Comparison of ENCODE assay signal across 8 cellular contexts in the genomic region with DNA sequence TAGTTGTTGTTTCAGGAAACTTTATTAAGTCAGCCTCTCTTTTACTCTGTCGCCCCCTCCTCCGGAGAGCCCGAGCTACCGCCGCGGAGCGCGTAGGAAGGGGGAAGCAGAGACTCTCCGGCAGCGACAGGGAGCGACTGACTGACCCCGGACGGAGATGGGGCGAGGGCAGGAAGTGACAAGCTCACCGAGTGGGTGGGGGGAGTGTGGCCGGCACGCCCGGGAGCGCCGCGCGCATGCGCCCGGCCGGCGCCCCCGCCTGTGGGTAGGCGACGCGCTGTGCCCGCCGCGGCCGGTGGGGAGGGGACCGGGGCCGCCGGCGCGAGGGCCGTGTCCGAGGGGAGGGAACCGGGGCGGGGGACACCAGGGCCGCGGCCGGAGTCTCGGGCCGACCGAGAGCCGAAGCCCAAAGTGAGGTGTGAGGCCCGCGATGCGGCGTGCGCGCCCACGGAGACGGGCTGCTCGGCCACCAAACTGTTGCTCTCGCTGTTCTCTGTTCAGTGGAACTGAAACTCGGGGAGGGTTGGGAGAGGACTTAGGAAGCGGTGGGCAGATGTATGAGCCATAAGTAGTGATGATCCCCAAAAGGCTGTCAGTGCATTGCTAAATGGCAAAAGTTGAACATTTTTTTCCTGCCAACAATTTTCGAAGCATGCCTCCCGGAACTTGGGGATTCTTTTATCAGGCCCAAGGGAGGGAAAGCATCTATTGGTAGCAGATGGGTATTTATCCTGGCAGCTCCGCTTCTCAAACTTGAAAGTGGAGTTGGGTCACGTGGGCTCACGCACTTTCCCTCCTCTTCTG. TPM values are rescaled to one million over a fixed set of nuclear protein-coding genes. Genes with fewer than 3 reads are reported as not detected.
A peak's percentile ranks its signal among the peaks of the same experiment; 100 is the strongest.
DNase-seq lines count a peak whose midpoint lies in the region; ATAC-seq and TF ChIP-seq lines count a peak whose summit lies in the region.

A gene with protein sequence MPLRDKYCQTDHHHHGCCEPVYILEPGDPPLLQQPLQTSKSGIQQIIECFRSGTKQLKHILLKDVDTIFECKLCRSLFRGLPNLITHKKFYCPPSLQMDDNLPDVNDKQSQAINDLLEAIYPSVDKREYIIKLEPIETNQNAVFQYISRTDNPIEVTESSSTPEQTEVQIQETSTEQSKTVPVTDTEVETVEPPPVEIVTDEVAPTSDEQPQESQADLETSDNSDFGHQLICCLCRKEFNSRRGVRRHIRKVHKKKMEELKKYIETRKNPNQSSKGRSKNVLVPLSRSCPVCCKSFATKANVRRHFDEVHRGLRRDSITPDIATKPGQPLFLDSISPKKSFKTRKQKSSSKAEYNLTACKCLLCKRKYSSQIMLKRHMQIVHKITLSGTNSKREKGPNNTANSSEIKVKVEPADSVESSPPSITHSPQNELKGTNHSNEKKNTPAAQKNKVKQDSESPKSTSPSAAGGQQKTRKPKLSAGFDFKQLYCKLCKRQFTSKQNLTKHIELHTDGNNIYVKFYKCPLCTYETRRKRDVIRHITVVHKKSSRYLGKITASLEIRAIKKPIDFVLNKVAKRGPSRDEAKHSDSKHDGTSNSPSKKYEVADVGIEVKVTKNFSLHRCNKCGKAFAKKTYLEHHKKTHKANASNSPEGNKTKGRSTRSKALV (minus strand): TSS at position 143 of the 804 bp plus-strand sequence. CDS start 1,151 bp downstream, outside the sequence.

- peak; percentile 86 for ATAC-seq in GM18873 (IDR thresholded peaks at IDR 0.05; ENCODE audit: low FRiP score, unreplicated experiment)
- peak; percentile 85 for ATAC-seq in HG03135 (IDR thresholded peaks at IDR 0.05; ENCODE audit: unreplicated experiment)
- ATAC-seq in activated B cell treated with CpG ODN at 0.5 μM for 24 hours (ENCODE audit: low read depth): peak; percentile 85

- H3K4me1 Mint-ChIP-seq in activated B cell treated with CpG ODN at 0.5 μM for 24 hours (peaks cover 60% of the 10 kb centered on the region), immature natural killer cell (peaks cover 54 to 60% of the 10 kb centered on the region in 2 donors)

- peaks cover 32% of the 10 kb centered on the region for H3K36me3 Mint-ChIP-seq in activated B cell treated with CpG ODN at 0.5 μM for 24 hours (ENCODE audit: low read depth)
- peaks cover 7 to 26% (median 15%) of the 10 kb centered on the region in 3 donors for H3K36me3 Mint-ChIP-seq in immature natural killer cell

- no peaks in the 10 kb centered on the region for H3K27me3 Mint-ChIP-seq in activated B cell treated with CpG ODN at 0.5 μM for 24 hours
- peaks cover 11 to 20% (median 18%) of the 10 kb centered on the region in 3 donors for H3K27me3 Mint-ChIP-seq in immature natural killer cell (ENCODE audit: low read depth in 3 of 3)

- peak within 1 kb of the TSS; percentile 94 to 99 (median 98) for H3K27ac ChIP-seq in spleen

- intact Hi-C loops in activated B cell treated with CpG ODN at 0.5 μM for 24 hours (cut with micrococcal nuclease) (loop anchor here (1.0 to 5.0 kb wide), 7 partner anchors 22 to 951 kb away; a partner anchor contains a TSS), spleen (cut with DNase I; ENCODE audit: low total_unique reads) (loop anchor here (10.0 kb wide), 1 partner anchor 192 kb away; a partner anchor contains a TSS)

- H3K4me1 ChIP-seq in spleen: peaks cover 22 to 64% (median 49%) of the 10 kb centered on the region in 6 donors

- no peaks in the 10 kb centered on the region for H3K27me3 ChIP-seq in spleen (replicated peaks in 1 of 7)

- H3K9me3 Mint-ChIP-seq in activated B cell treated with CpG ODN at 0.5 μM for 24 hours (peaks cover 5% of the 10 kb centered on the region), immature natural killer cell (no peaks in the 10 kb centered on the region)

- POLR2A ChIA-PET in AG04449 (lab: Yijun Ruan, JAX) (interaction anchor here (0.6 to 1.6 kb wide), 7 partner anchors 15 to 884 kb away, joined by 3 to 5 read pairs (median 3); a partner anchor contains a TSS), activated B cell treated with CpG ODN at 0.5 μM for 24 hours (lab: Charles Lee) (interaction anchor here (0.8 to 3.0 kb wide), 22 partner anchors 9 to 951 kb away, joined by 3 to 33 read pairs (median 5); a partner anchor contains a TSS)

- H3K4me3 Mint-ChIP-seq in activated B cell treated with CpG ODN at 0.5 μM for 24 hours: peak within 1 kb of the TSS; percentile 96
- H3K4me3 Mint-ChIP-seq in immature natural killer cell: peak within 1 kb of the TSS; percentile 95 to 100 (median 98)

- peak; percentile 24 for DNase-seq in AG04449 (ENCODE audit: low read depth, low spot score)
- peak; percentile 90 for DNase-seq in NCI-H345 (lab: John Stamatoyannopoulos, UW)
- peak; percentile 89 for DNase-seq in activated B cell treated with CpG ODN at 0.5 μM for 24 hours
- DNase-seq in cardiac fibroblast (ENCODE audit: low read depth in 2 of 2): peak; percentile 79 to 88
- peak; percentile 91 to 93 (median 92) for DNase-seq in immature natural killer cell
- peak; percentile 98 for DNase-seq in spleen

- TF ChIP-seq POLR2A in spleen (IDR thresholded peaks at IDR 0.05): peak in 2 of 3 donors; percentile 38 to 91

- WGBS in spleen, 5 donors: 0 to 1% (median 1%) methylated on average over 49 to 67 of the region's 67 CpGs

- peaks cover 0 to 28% (median 8%) of the 10 kb centered on the region in 6 donors for H3K36me3 ChIP-seq in spleen

- H3K4me3 ChIP-seq in AG04449 (ENCODE audit: low read depth, low read length) (peak within 1 kb of the TSS; percentile 79), cardiac fibroblast (replicated peaks in 1 of 2; ENCODE audit: low read depth in 2 of 2, low read length in 2 of 2) (peak within 1 kb of the TSS; percentile 70 to 88), spleen (peak within 1 kb of the TSS; percentile 62 to 99 (median 90))

- TF ChIP-seq CTCF in AG04449 (IDR thresholded peaks at IDR 0.05; ENCODE audit: insufficient read depth, low read length, missing control alignments) (no peak), activated B cell treated with CpG ODN at 0.5 μM for 24 hours (IDR thresholded peaks at IDR 0.05) (no peak), cardiac fibroblast (IDR thresholded peaks at IDR 0.05; ENCODE audit: low read depth, low read length) (no peak), spleen (IDR thresholded peaks at IDR 0.05 in 8 of 11, conservative IDR thresholded peaks at IDR 0.05 in 3 of 11) (peak in 4 of 11 experiments; percentile 5 to 19 (median 13))

- H3K27ac Mint-ChIP-seq in activated B cell treated with CpG ODN at 0.5 μM for 24 hours (peak within 1 kb of the TSS; percentile 98), immature natural killer cell (peak within 1 kb of the TSS; percentile 95 to 100 (median 99))

- CTCF ChIA-PET in AG04449 (lab: Yijun Ruan, JAX) (interaction anchor here (1.5 to 1.7 kb wide), 2 partner anchors 9 to 15 kb away, joined by 5 read pairs; no protein-coding TSS in a partner anchor), activated B cell treated with CpG ODN at 0.5 μM for 24 hours (lab: Charles Lee) (interaction anchor here (0.8 to 2.4 kb wide), 6 partner anchors 20 to 55 kb away, joined by 3 to 22 read pairs (median 4); no protein-coding TSS in a partner anchor)

- no peaks in the 10 kb centered on the region for H3K9me3 ChIP-seq in spleen

RNA-seq across cellular contexts. Expression of the gene that starts here (rescaled TPM):
- total RNA-seq in activated B cell treated with CpG ODN at 0.5 μM for 24 hours (40.5 and 53.5 TPM in 2 replicates), spleen (10 to 100 TPM; 39.0 to 54.0 (median 45.2) TPM)
- polyA plus RNA-seq in immature natural killer cell (10 to 100 TPM; 32.6 to 67.8 (median 33.4) TPM), spleen (10 to 100 TPM in 2 of 3 donors, 1 to 10 TPM in 1; 8.8 to 11.5 (median 10.5) TPM)

Comparison
In these comparisons a context has a peak if more than half of its experiments do, and no peak if none do; other contexts are left out.
1. Peak in every context shown above with its lines: DNase-seq, ATAC-seq, H3K4me3 ChIP-seq and H3K27ac ChIP-seq.
2. DNase-seq: peak in every context shown above with its lines; median percentile 98 in spleen; 92 in immature natural killer cell; 90 in NCI-H345; 89 in activated B cell treated with CpG ODN at 0.5 μM for 24 hours; 84 in cardiac fibroblast; 24 in AG04449.